Comparison of ENCODE assay signal across 21 cellular contexts in the genomic region with DNA sequence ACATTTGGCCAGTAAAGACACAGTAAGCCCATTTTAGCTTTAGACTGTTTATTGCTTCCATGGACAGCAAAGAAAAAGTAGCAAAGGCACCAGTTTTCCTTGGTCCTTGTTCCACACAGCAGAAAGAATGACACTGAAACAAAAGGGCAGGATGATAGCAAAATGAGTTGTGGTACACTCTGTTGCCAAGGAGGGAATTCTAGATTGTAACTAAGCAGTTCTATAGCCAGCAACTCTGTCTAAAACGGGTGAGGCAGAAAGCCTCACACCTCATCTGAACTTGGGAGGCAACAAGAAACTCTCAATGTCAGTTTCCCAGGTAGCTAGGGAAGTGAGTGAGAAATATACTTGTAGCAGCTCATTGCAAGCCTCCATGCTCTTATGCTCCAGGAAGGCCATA. TPM values are rescaled to one million over a fixed set of nuclear protein-coding genes. Genes with fewer than 3 reads are reported as not detected.
"Had no signal": no experiment of that assay in that cellular context is flagged by ENCODE, and none has a peak within 500 bp of the region (broad histone marks: within the 10 kb centered on the region; RNA-seq: fewer than 3 reads in every experiment).

No MANE protein-coding gene starts in this region.

- DNase-seq: activated B cell treated with CpG ODN at 0.5 μM for 24 hours; activated CD4-positive, alpha-beta memory T cell treated with anti-CD3 and anti-CD28 coated beads, Interleukin-2, amount 10 ng/mL, durations not matched to agents 7 days and 5 days; activated CD4-positive, alpha-beta T cell treated with anti-CD3 and anti-CD28 coated beads for 48 hours; activated naive CD4-positive, alpha-beta T cell treated with anti-CD3 and anti-CD28 coated beads for 36 hours; activated T-cell treated with anti-CD3 and anti-CD28 coated beads, Interleukin-2, amount 50 U/mL, for 1 hour; erythroblast; gastrocnemius medialis; head of caudate nucleus; kidney; mesenchymal stem cell; mucosa of descending colon; naive thymus-derived CD4-positive, alpha-beta T cell; pancreas; stimulated activated CD4-positive, alpha-beta T cell treated with anti-CD3 and anti-CD28 coated beads, Interleukin-4, amount 100 ng/mL, for 24 hours; stomach; upper lobe of left lung had no signal

- ATAC-seq: gastrocnemius medialis; mucosa of descending colon; naive thymus-derived CD4-positive, alpha-beta T cell; pancreas; sciatic nerve; stimulated activated effector memory CD8-positive, alpha-beta T cell treated with anti-CD3 and anti-CD28 coated beads, Interleukin-12 subunit alpha, Interleukin-12 subunit beta, amount 100 ng/mL, for 72 hours had no signal

- H3K27ac ChIP-seq: coronary artery, gastrocnemius medialis, pancreas, stomach, upper lobe of left lung had no signal

- H3K27me3 ChIP-seq: gastrocnemius medialis, pancreas, stomach, upper lobe of left lung had no signal

- H3K36me3 ChIP-seq: gastrocnemius medialis, pancreas, stomach, upper lobe of left lung had no signal

- H3K9me3 Mint-ChIP-seq: activated B cell treated with CpG ODN at 0.5 μM for 24 hours; activated CD4-positive, alpha-beta memory T cell treated with anti-CD3 and anti-CD28 coated beads, Interleukin-2, amount 10 ng/mL, durations not matched to agents 7 days and 5 days; activated naive CD4-positive, alpha-beta T cell treated with anti-CD3 and anti-CD28 coated beads for 36 hours; activated T-helper 2 cell treated with anti-CD3 and anti-CD28 coated beads, Interferon-gamma antibody, Interleukin-2, Interleukin-4, amounts not matched to agents 10 μg/mL and 5 μg/mL and 100 μg/mL, durations not matched to agents 14 hours and 24 hours and 36 hours; brain; naive thymus-derived CD4-positive, alpha-beta T cell; stimulated activated effector memory CD8-positive, alpha-beta T cell treated with anti-CD3 and anti-CD28 coated beads, Interleukin-12 subunit alpha, Interleukin-12 subunit beta, amount 100 ng/mL, for 72 hours had no signal

- H3K36me3 Mint-ChIP-seq: brain; stimulated activated effector memory CD8-positive, alpha-beta T cell treated with anti-CD3 and anti-CD28 coated beads, Interleukin-12 subunit alpha, Interleukin-12 subunit beta, amount 100 ng/mL, for 72 hours had no signal

- H3K27ac Mint-ChIP-seq: activated B cell treated with CpG ODN at 0.5 μM for 24 hours; activated CD4-positive, alpha-beta memory T cell treated with anti-CD3 and anti-CD28 coated beads, Interleukin-2, amount 10 ng/mL, durations not matched to agents 7 days and 5 days; activated naive CD4-positive, alpha-beta T cell treated with anti-CD3 and anti-CD28 coated beads for 36 hours; activated T-helper 2 cell treated with anti-CD3 and anti-CD28 coated beads, Interferon-gamma antibody, Interleukin-2, Interleukin-4, amounts not matched to agents 10 μg/mL and 5 μg/mL and 100 μg/mL, durations not matched to agents 14 hours and 24 hours and 36 hours; brain; naive thymus-derived CD4-positive, alpha-beta T cell; stimulated activated effector memory CD8-positive, alpha-beta T cell treated with anti-CD3 and anti-CD28 coated beads, Interleukin-12 subunit alpha, Interleukin-12 subunit beta, amount 100 ng/mL, for 72 hours had no signal

- H3K4me3 Mint-ChIP-seq: activated B cell treated with CpG ODN at 0.5 μM for 24 hours; activated CD4-positive, alpha-beta memory T cell treated with anti-CD3 and anti-CD28 coated beads, Interleukin-2, amount 10 ng/mL, durations not matched to agents 7 days and 5 days; activated naive CD4-positive, alpha-beta T cell treated with anti-CD3 and anti-CD28 coated beads for 36 hours; brain; naive thymus-derived CD4-positive, alpha-beta T cell; stimulated activated effector memory CD8-positive, alpha-beta T cell treated with anti-CD3 and anti-CD28 coated beads, Interleukin-12 subunit alpha, Interleukin-12 subunit beta, amount 100 ng/mL, for 72 hours had no signal

- FAIRE-seq: kidney, pancreas had no signal

- H3K9me3 ChIP-seq: gastrocnemius medialis, mucosa of descending colon, pancreas, stomach, upper lobe of left lung had no signal

- H3K4me1 Mint-ChIP-seq: activated B cell treated with CpG ODN at 0.5 μM for 24 hours; activated CD4-positive, alpha-beta memory T cell treated with anti-CD3 and anti-CD28 coated beads, Interleukin-2, amount 10 ng/mL, durations not matched to agents 7 days and 5 days; stimulated activated effector memory CD8-positive, alpha-beta T cell treated with anti-CD3 and anti-CD28 coated beads, Interleukin-12 subunit alpha, Interleukin-12 subunit beta, amount 100 ng/mL, for 72 hours had no signal

- H3K4me1 ChIP-seq: gastrocnemius medialis, pancreas, stomach, upper lobe of left lung had no signal

- H3K4me3 ChIP-seq: coronary artery, gastrocnemius medialis, mucosa of descending colon, pancreas, stomach, upper lobe of left lung had no signal

- H3K27me3 Mint-ChIP-seq: activated B cell treated with CpG ODN at 0.5 μM for 24 hours; activated CD4-positive, alpha-beta memory T cell treated with anti-CD3 and anti-CD28 coated beads, Interleukin-2, amount 10 ng/mL, durations not matched to agents 7 days and 5 days; brain had no signal

RNA-seq across cellular contexts. Expression of a gene that starts 54.9 kb away (rescaled TPM):
- polyA plus RNA-seq: naive thymus-derived CD4-positive, alpha-beta T cell had no signal
